19 cellular contexts compared by ENCODE assay signal in the genomic region with DNA sequence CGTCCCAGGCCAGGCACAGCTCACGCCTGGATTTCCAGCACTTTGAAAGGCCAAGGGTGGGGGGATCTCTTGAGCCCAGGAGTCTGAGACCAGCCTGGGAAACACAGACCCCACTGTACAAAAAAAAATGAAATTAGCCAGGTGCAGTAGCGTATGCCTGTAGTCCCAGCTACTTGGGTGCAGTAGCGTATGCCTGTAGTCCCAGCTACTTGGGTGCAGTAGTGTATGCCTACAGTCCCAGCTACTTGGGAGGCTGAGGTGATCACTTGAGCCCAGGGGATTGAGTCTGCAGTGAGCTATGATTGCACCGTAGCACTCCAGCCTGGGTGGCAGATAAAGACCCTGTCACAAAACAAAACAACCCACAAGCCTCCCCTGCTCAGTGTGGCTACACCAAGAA. TPM values are rescaled to one million over a fixed set of nuclear protein-coding genes. Genes with fewer than 3 reads are reported as not detected.
DNase-seq lines count a peak whose midpoint lies in the region; ATAC-seq, FAIRE-seq and TF ChIP-seq lines count a peak whose summit lies in the region.
"Had no signal": no experiment of that assay in that cellular context is flagged by ENCODE, and none has a peak within 500 bp of the region (broad histone marks: within the 10 kb centered on the region; RNA-seq: fewer than 3 reads in every experiment).

No MANE protein-coding gene starts in this region.

- no peaks in the 10 kb centered on the region for H3K9me3 ChIP-seq in BLaER1 treated with 17β-estradiol and CSF1 and Interleukin-3, amounts not matched to agents 10 nM and 100 nM (replicated peaks in 1 of 11)
- H3K9me3 ChIP-seq in mucosa of descending colon = no peaks in the 10 kb centered on the region
- H3K9me3 ChIP-seq: gastroesophageal sphincter, left ventricle myocardium inferior, MG63 had no signal

- POLR2A ChIA-PET in activated B cell treated with CpG ODN at 0.5 μM for 24 hours (lab: Charles Lee) = interaction anchor here (0.6 to 22.1 kb wide), 11 partner anchors 19 to 464 kb away, joined by 3 to 1048 read pairs (median 3); partner anchors contain the start of genes GRB2, MIF4GD and SLC25A19

- H3K36me3 Mint-ChIP-seq in activated B cell treated with CpG ODN at 0.5 μM for 24 hours (ENCODE audit: low read depth) (peaks cover 47% of the 10 kb centered on the region), Calu3 (ENCODE audit: insufficient read depth, unreplicated experiment) (peaks cover 31% of the 10 kb centered on the region)

- no peak overlapping the region for H3K4me3 Mint-ChIP-seq in activated B cell treated with CpG ODN at 0.5 μM for 24 hours
- no peak overlapping the region for H3K4me3 Mint-ChIP-seq in Calu3 (ENCODE audit: low read depth, unreplicated experiment)

- no TSS peak for BruUV-seq in Calu3 (replicated peaks; lab: Mats Ljungman, UMichigan)

- peak; percentile 81 for FAIRE-seq in GM19239 (lab: Jason Lieb, UNC)
- FAIRE-seq: colon had no signal

- peaks cover 21 to 85% (median 62%) of the 10 kb centered on the region in 10 experiments for H3K4me1 ChIP-seq in BLaER1 treated with 17β-estradiol and CSF1 and Interleukin-3, amounts not matched to agents 10 nM and 100 nM
- H3K4me1 ChIP-seq in mucosa of descending colon (ENCODE audit: low read depth) = no peaks in the 10 kb centered on the region
- H3K4me1 ChIP-seq: gastroesophageal sphincter had no signal

- H3K9me3 Mint-ChIP-seq in activated B cell treated with CpG ODN at 0.5 μM for 24 hours = no peaks in the 10 kb centered on the region
- H3K9me3 Mint-ChIP-seq in Calu3 (ENCODE audit: low read depth, unreplicated experiment) = no peaks in the 10 kb centered on the region

- peaks cover 0 to 53% (median 16%) of the 10 kb centered on the region in 11 experiments; a peak in 12 of 22 replicates for H4K20me1 ChIP-seq in BLaER1 treated with 17β-estradiol and CSF1 and Interleukin-3, amounts not matched to agents 10 nM and 100 nM

- DNase-seq in GM19239 (ENCODE audit: insufficient read length, low spot score) (no peak), activated B cell treated with CpG ODN at 0.5 μM for 24 hours (no peak), mucosa of descending colon (no peak), T-helper 1 cell (no peak), head of caudate nucleus (no peak), Calu3 (no peak), sciatic nerve (ENCODE audit: low spot score) (no peak)
- DNase-seq: activated T-cell treated with anti-CD3 and anti-CD28 coated beads for 4 hours, AML-193, anterior cingulate cortex, DMS 273 treated with DMSO at 0.1 percent for 48 hours, left ventricle myocardium inferior, MG63, NCI-H2081 treated with DMSO at 0.1 percent for 48 hours, NCI-H524 treated with DMSO at 0.1 percent for 48 hours had no signal

- CTCF ChIA-PET in activated B cell treated with CpG ODN at 0.5 μM for 24 hours (lab: Charles Lee) = interaction anchor here (0.7 to 1.9 kb wide), 4 partner anchors 18 to 96 kb away, joined by 3 to 6 read pairs (median 4); partner anchors contain the start of gene SLC25A19
- CTCF ChIA-PET in Calu3 (lab: Charles Lee) = interaction anchor here (0.7 kb wide), 1 partner anchor 45 kb away, joined by 3 read pairs; no protein-coding TSS in a partner anchor

- no peak for TF ChIP-seq CTCF in activated B cell treated with CpG ODN at 0.5 μM for 24 hours (IDR thresholded peaks at IDR 0.05)
- TF ChIP-seq CTCF in mucosa of descending colon (IDR thresholded peaks at IDR 0.05) = no peak
- no peak for TF ChIP-seq CTCF in Calu3 (IDR thresholded peaks at IDR 0.05; ENCODE audit: unreplicated experiment)

- H3K36me3 ChIP-seq in BLaER1 treated with 17β-estradiol and CSF1 and Interleukin-3, amounts not matched to agents 10 nM and 100 nM = peaks cover 42 to 71% (median 50%) of the 10 kb centered on the region in 11 experiments
- no peaks in the 10 kb centered on the region for H3K36me3 ChIP-seq in mucosa of descending colon (ENCODE audit: low read depth)

- no peak overlapping the region for H3K4me3 ChIP-seq in BLaER1 treated with 17β-estradiol and CSF1 and Interleukin-3, amounts not matched to agents 10 nM and 100 nM
- no peak overlapping the region for H3K4me3 ChIP-seq in mucosa of descending colon
- H3K4me3 ChIP-seq: gastroesophageal sphincter, left ventricle myocardium inferior, MG63 had no signal

- H3K4me1 Mint-ChIP-seq in activated B cell treated with CpG ODN at 0.5 μM for 24 hours = peaks cover 87% of the 10 kb centered on the region
- no peaks in the 10 kb centered on the region for H3K4me1 Mint-ChIP-seq in Calu3 (ENCODE audit: low read depth, unreplicated experiment)

- no peaks in the 10 kb centered on the region for H3K27me3 Mint-ChIP-seq in activated B cell treated with CpG ODN at 0.5 μM for 24 hours
- H3K27me3 Mint-ChIP-seq in Calu3 (ENCODE audit: unreplicated experiment) = no peaks in the 10 kb centered on the region

- no peaks in the 10 kb centered on the region for H3K27me3 ChIP-seq in BLaER1 treated with 17β-estradiol and CSF1 and Interleukin-3, amounts not matched to agents 10 nM and 100 nM
- H3K27me3 ChIP-seq: gastroesophageal sphincter, MG63 had no signal

- peak overlapping the region in 7 of 11 experiments; percentile 17 to 93 (median 82); a peak in 10 of 22 replicates for H3K27ac ChIP-seq in BLaER1 treated with 17β-estradiol and CSF1 and Interleukin-3, amounts not matched to agents 10 nM and 100 nM
- H3K27ac ChIP-seq: left ventricle myocardium inferior had no signal

- peak overlapping the region in 5 of 11 experiments; percentile 83 to 96 (median 89); a peak in 10 of 22 replicates for H3K4me2 ChIP-seq in BLaER1 treated with 17β-estradiol and CSF1 and Interleukin-3, amounts not matched to agents 10 nM and 100 nM

- H3K9ac ChIP-seq in BLaER1 treated with 17β-estradiol and CSF1 and Interleukin-3, amounts not matched to agents 10 nM and 100 nM = peak overlapping the region in 3 of 11 experiments; percentile 15 to 69 (median 48); a peak in 3 of 22 replicates

- no peak for ATAC-seq in activated B cell treated with CpG ODN at 0.5 μM for 24 hours (ENCODE audit: low read depth)
- ATAC-seq in mucosa of descending colon = peak; percentile 3
- ATAC-seq in sciatic nerve = no peak
- ATAC-seq: gastroesophageal sphincter, Panc1 had no signal

- peak overlapping the region; percentile 93 for H3K27ac Mint-ChIP-seq in activated B cell treated with CpG ODN at 0.5 μM for 24 hours
- H3K27ac Mint-ChIP-seq in Calu3 (ENCODE audit: unreplicated experiment) = no peak overlapping the region

- intact Hi-C loops in activated B cell treated with CpG ODN at 0.5 μM for 24 hours (cut with micrococcal nuclease) (no loop called here), mucosa of descending colon (cut with DNase I, micrococcal nuclease) (no loop called here), head of caudate nucleus (cut with DNase I) (no loop called here), Calu3 (cut with micrococcal nuclease; ENCODE audit: unreplicated experiment) (no loop called here), sciatic nerve (cut with DNase I) (no loop called here)

RNA-seq across cellular contexts. Expression of gene SLC25A19, which starts 27.0 kb away (rescaled TPM):
- total RNA-seq in activated B cell treated with CpG ODN at 0.5 μM for 24 hours (87.6 and 96.7 TPM in 2 replicates), mucosa of descending colon (10 to 100 TPM; 15.5 to 20.0 (median 15.6) TPM), Calu3 (2022) (26.7 and 26.8 TPM in 2 replicates), sciatic nerve (22.5 TPM)

RNA-seq across cellular contexts. Expression of gene MIF4GD, which starts 45.2 kb away (rescaled TPM):
- total RNA-seq in activated B cell treated with CpG ODN at 0.5 μM for 24 hours (50.8 and 55.2 TPM in 2 replicates), mucosa of descending colon (10 to 100 TPM; 17.3 to 21.4 (median 19.1) TPM), Calu3 (2022) (25.7 and 29.5 TPM in 2 replicates), sciatic nerve (26.2 TPM)

RNA-seq across cellular contexts. Expression of gene MRPS7, which starts 54.6 kb away (rescaled TPM):
- total RNA-seq in activated B cell treated with CpG ODN at 0.5 μM for 24 hours (67.6 and 71.3 TPM in 2 replicates), mucosa of descending colon (10 to 100 TPM; 46.4 to 64.8 (median 59.5) TPM), Calu3 (2022) (62.0 and 69.7 TPM in 2 replicates), sciatic nerve (21.8 TPM)

RNA-seq across cellular contexts. Expression of gene GGA3, which starts 54.8 kb away (rescaled TPM):
- 116 and 119 TPM in 2 replicates for total RNA-seq in activated B cell treated with CpG ODN at 0.5 μM for 24 hours
- total RNA-seq in mucosa of descending colon = 10 to 100 TPM; 45.3 to 54.8 (median 49.3) TPM
- total RNA-seq in Calu3 (2022) = 63.1 and 64.4 TPM in 2 replicates
- total RNA-seq in sciatic nerve = 75.0 TPM
